Comparison of ENCODE assay signal across 19 cellular contexts in the genomic region with DNA sequence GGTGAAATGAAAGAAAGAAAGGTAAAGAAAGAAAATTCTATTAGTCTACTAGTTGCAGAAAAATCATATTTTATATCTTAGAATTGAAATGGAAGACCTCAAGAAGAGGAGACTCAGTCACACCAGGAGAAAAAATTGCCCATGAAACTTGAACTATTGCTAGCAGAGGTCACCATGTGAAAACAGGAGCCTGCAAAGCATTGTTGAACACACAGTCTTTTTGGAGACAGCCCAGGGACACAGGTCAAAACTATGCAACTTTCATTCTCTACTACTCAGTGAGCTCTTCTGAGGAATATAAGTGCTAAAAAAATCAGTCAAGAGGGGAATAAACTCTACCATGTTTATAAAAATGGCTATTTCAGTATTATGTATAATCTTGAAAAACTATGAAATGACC.
"Had no signal": no experiment of that assay in that cellular context is flagged by ENCODE, and none has a peak within 500 bp of the region (broad histone marks: within the 10 kb centered on the region; RNA-seq: fewer than 3 reads in every experiment).

No MANE protein-coding gene starts in this region.

- H3K27ac Mint-ChIP-seq: activated naive CD8-positive, alpha-beta T cell; endodermal cell; stimulated activated memory B cell treated with anti-CD40 and anti-IgM and Interleukin-4, amounts not matched to agents 10 μg/mL and 1 μg/mL and 100 μg/mL, for 72 hours; T-helper 17 cell had no signal

- H3K36me3 ChIP-seq: prostate gland, SJSA1, thoracic aorta, upper lobe of right lung had no signal

- H3K27ac ChIP-seq: body of pancreas, dorsolateral prefrontal cortex, prostate gland, SJSA1, thoracic aorta, upper lobe of right lung, VCaP had no signal

- DNase-seq: activated CD4-positive, alpha-beta T cell treated with anti-CD3 and anti-CD28 coated beads, Interleukin-2, amount 50 U/mL, for 1 hour; activated CD4-positive, CD25-positive, alpha-beta regulatory T cell treated with anti-CD3 and anti-CD28 coated beads, Interleukin-2, amount 50 U/mL, for 72 hours; activated CD8-positive, alpha-beta memory T cell treated with anti-CD3 and anti-CD28 coated beads for 24 hours; amniotic stem cell; body of pancreas; caudate nucleus; dorsolateral prefrontal cortex; endodermal cell; occipital lobe; right cardiac atrium; stimulated activated CD4-positive, alpha-beta T cell treated with anti-CD3 and anti-CD28 coated beads, Interleukin-4, amount 100 ng/mL, for 24 hours; T-helper 17 cell; upper lobe of right lung had no signal

- H3K4me1 ChIP-seq: prostate gland, SJSA1, upper lobe of right lung had no signal

- H3K36me3 Mint-ChIP-seq: activated naive CD8-positive, alpha-beta T cell; stimulated activated memory B cell treated with anti-CD40 and anti-IgM and Interleukin-4, amounts not matched to agents 10 μg/mL and 1 μg/mL and 100 μg/mL, for 72 hours had no signal

- H3K27me3 Mint-ChIP-seq: activated naive CD8-positive, alpha-beta T cell; stimulated activated memory B cell treated with anti-CD40 and anti-IgM and Interleukin-4, amounts not matched to agents 10 μg/mL and 1 μg/mL and 100 μg/mL, for 72 hours; T-helper 17 cell had no signal

- ATAC-seq: body of pancreas; stimulated activated memory B cell treated with anti-CD40 and anti-IgM and Interleukin-4, amounts not matched to agents 10 μg/mL and 1 μg/mL and 100 μg/mL, for 72 hours; T-helper 17 cell; upper lobe of right lung had no signal

- H3K9me3 Mint-ChIP-seq: endodermal cell had no signal

- H3K4me1 Mint-ChIP-seq: stimulated activated memory B cell treated with anti-CD40 and anti-IgM and Interleukin-4, amounts not matched to agents 10 μg/mL and 1 μg/mL and 100 μg/mL, for 72 hours; T-helper 17 cell had no signal

- H3K4me3 ChIP-seq: body of pancreas, dorsolateral prefrontal cortex, prostate gland, SJSA1, thoracic aorta, upper lobe of right lung had no signal

- H3K27me3 ChIP-seq: body of pancreas, dorsolateral prefrontal cortex, SJSA1, upper lobe of right lung had no signal

- H3K4me3 Mint-ChIP-seq: activated naive CD8-positive, alpha-beta T cell; endodermal cell; stimulated activated memory B cell treated with anti-CD40 and anti-IgM and Interleukin-4, amounts not matched to agents 10 μg/mL and 1 μg/mL and 100 μg/mL, for 72 hours; T-helper 17 cell had no signal
